8 cellular contexts compared by ENCODE assay signal in the genomic region with DNA sequence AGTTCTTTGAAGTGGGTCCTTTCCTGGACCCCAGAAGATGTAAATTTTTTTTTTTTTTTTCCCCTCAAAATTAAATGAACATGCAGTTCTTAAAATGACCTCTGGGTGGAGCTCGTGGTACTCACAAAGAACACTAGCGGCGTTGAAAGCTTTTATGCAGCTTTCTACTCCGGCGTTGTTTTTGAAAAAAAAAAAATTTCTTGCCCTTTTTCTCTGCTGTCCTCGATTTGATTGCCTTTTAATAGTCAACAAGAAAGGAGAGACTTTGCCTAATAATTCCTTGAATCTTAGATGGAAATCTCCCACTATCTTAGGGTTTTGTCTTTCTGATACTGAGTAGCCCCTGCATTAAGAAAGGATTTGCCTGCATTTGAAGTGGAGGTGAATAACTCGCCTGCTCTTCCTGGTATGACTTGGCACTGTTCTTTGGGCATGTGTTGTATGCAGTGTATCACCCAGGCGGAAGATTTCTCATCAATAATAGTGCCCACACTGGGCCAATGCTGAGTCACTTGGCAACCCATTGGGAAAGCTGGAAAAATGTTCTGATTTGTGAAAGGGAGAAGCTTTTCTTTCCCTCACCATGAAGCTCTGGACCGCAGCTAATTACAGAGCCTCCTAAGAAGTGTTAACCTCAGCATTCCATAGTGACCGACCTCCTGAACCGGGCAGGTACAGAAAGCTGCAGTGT.
A peak's percentile ranks its signal among the peaks of the same experiment; 100 is the strongest.
DNase-seq lines count a peak whose midpoint lies in the region; ATAC-seq and TF ChIP-seq lines count a peak whose summit lies in the region.

No MANE protein-coding gene starts in this region.

- H3K27me3 ChIP-seq in lung (ENCODE audit: control insufficient read depth, insufficient read depth) (no peaks in the 10 kb centered on the region), upper lobe of right lung (no peaks in the 10 kb centered on the region)

- no peaks in the 10 kb centered on the region for H3K4me1 ChIP-seq in lung (ENCODE audit: control insufficient read depth in 2 of 2, insufficient read depth in 2 of 2, low read length in 2 of 2)
- no peaks in the 10 kb centered on the region for H3K4me1 ChIP-seq in upper lobe of right lung

- H3K27ac ChIP-seq in lung (ENCODE audit: low read depth in 1 of 2, low read length in 1 of 2), result peak overlapping the region in 1 of 2 donors; percentile 1
- H3K27ac ChIP-seq in upper lobe of right lung, result no peak overlapping the region

- intact Hi-C loops in upper lobe of right lung (cut with DNase I), result no loop called here

- H3K4me3 ChIP-seq in lung (no peak overlapping the region), upper lobe of right lung (no peak overlapping the region)

- H3K36me3 ChIP-seq in lung (ENCODE audit: control insufficient read depth in 2 of 2, insufficient read depth in 2 of 2, low read length in 2 of 2), result no peaks in the 10 kb centered on the region
- H3K36me3 ChIP-seq in upper lobe of right lung, result no peaks in the 10 kb centered on the region

- peak; percentile 52 for ATAC-seq in HG03354 (IDR thresholded peaks at IDR 0.05; ENCODE audit: poor library complexity, severe bottlenecking, unreplicated experiment)
- peak; percentile 45 for ATAC-seq in lung (ENCODE audit: insufficient read depth, low FRiP score)
- peak; percentile 51 for ATAC-seq in upper lobe of right lung
- ATAC-seq in HG02571 (IDR thresholded peaks at IDR 0.05; ENCODE audit: unreplicated experiment), result no peak

- TF ChIP-seq CTCF in lung (IDR thresholded peaks at IDR 0.05; ENCODE audit: control extremely low read depth, extremely low read depth) (peak; percentile 38), upper lobe of right lung (IDR thresholded peaks at IDR 0.05) (peak; percentile 62)

- no peaks in the 10 kb centered on the region for H3K9me3 ChIP-seq in lung (ENCODE audit: control insufficient read depth in 2 of 2, insufficient read depth in 1 of 2, low read length in 1 of 2)
- H3K9me3 ChIP-seq in upper lobe of right lung, result no peaks in the 10 kb centered on the region

- WGBS in lung, 2 donors, result 24 to 27% methylated on average over 11 of the region's 11 CpGs

- peak in 2 of 3 experiments; percentile 64 to 84 for DNase-seq in NCI-H1417 (lab: John Stamatoyannopoulos, UW)
- DNase-seq in NCI-H1417 treated with DMSO at 0.1 percent for 48 hours (lab: John Stamatoyannopoulos, UW), result no peak
- DNase-seq in OCI-M1 (lab: John Stamatoyannopoulos, UW), result peak; percentile 44
- DNase-seq in dedifferentiated amniotic fluid mesenchymal stem cell (ENCODE audit: extremely low spot score), result peak; percentile 54
- no peak for DNase-seq in lung (ENCODE audit: low spot score)
- DNase-seq in upper lobe of right lung, result no peak

Comparison
In these comparisons a context has a peak if more than half of its experiments do, and no peak if none do; other contexts are left out.
1. DNase-seq: peak in NCI-H1417 (2 of 3), OCI-M1 (single experiment) and dedifferentiated amniotic fluid mesenchymal stem cell (single experiment); none in NCI-H1417 treated with DMSO at 0.1 percent for 48 hours (single experiment), lung (single experiment) and upper lobe of right lung (single experiment).